ENCODE assay signal across 16 cellular contexts in genomic region chr17:79211061-79211770, GRCh38.
"Had no signal": no experiment of that assay in that cellular context is flagged by ENCODE, and none has a peak within 500 bp of the region (broad histone marks: within the 10 kb centered on the region; RNA-seq: fewer than 3 reads in every experiment).

No MANE protein-coding gene starts in this region.

- H3K4me3 Mint-ChIP-seq: naive thymus-derived CD8-positive, alpha-beta T cell had no signal

- H2AFZ ChIP-seq: hepatocyte had no signal

- H3K36me3 Mint-ChIP-seq: naive thymus-derived CD8-positive, alpha-beta T cell had no signal

- H3K4me3 ChIP-seq: dorsolateral prefrontal cortex, esophagus muscularis mucosa, gastroesophageal sphincter, hepatocyte, mucosa of descending colon had no signal

- H3K9me3 ChIP-seq: esophagus muscularis mucosa, gastroesophageal sphincter, mucosa of descending colon had no signal

- ATAC-seq: gastroesophageal sphincter; left colon; mucosa of descending colon; naive thymus-derived CD8-positive, alpha-beta T cell had no signal

- H3K9me3 Mint-ChIP-seq: naive thymus-derived CD8-positive, alpha-beta T cell had no signal

- H3K27ac Mint-ChIP-seq: naive thymus-derived CD8-positive, alpha-beta T cell had no signal

- H3K4me2 ChIP-seq: hepatocyte had no signal

- DNase-seq: cortex of kidney; effector CD8-positive, alpha-beta T cell; glutamatergic neuron; left colon; posterior cingulate gyrus; small intestine; stimulated activated CD4-positive, alpha-beta T cell treated with anti-CD3 and anti-CD28 coated beads, Interleukin-12 subunit alpha, Interleukin-12 subunit beta, amount 100 ng/mL, for 4 hours; stimulated activated naive CD4-positive, alpha-beta T cell treated with Interleukin-2 at 50 U/mL for 16 hours; trophoblast cell had no signal

- H3K79me2 ChIP-seq: hepatocyte had no signal

- H3K27ac ChIP-seq: epithelial cell of prostate, esophagus muscularis mucosa, gastroesophageal sphincter, hepatocyte had no signal

- H3K36me3 ChIP-seq: esophagus muscularis mucosa, gastroesophageal sphincter had no signal

- H3K4me1 ChIP-seq: esophagus muscularis mucosa, gastroesophageal sphincter had no signal
